In genomic region chr19:50688766-50689165, GRCh38 we compare ENCODE assay signal across 8 cellular contexts. TPM values are rescaled to one million over a fixed set of nuclear protein-coding genes. Genes with fewer than 3 reads are reported as not detected.
"Had no signal": no experiment of that assay in that cellular context is flagged by ENCODE, and none has a peak within 500 bp of the region (broad histone marks: within the 10 kb centered on the region; RNA-seq: fewer than 3 reads in every experiment).

No MANE protein-coding gene starts in this region.

- FAIRE-seq: G401.6, GM12878, GM12891, GM12892, GM18507, GM19239 had no signal

- DNase-seq: GDM1, GF-D8 had no signal

- H3K4me3 ChIP-seq: GM12878 had no signal

RNA-seq across cellular contexts. Expression of gene SHANK1, which starts 30.8 kb away (rescaled TPM):
- total RNA-seq: GM12878 had no signal
- polyA plus RNA-seq: GM12878 had no signal

RNA-seq across cellular contexts. Expression of gene CLEC11A, which starts 34.4 kb away (rescaled TPM):
- total RNA-seq: GM12878 had no signal
- polyA plus RNA-seq: GM12878 had no signal

RNA-seq across cellular contexts. Expression of gene C19orf81, which starts 39.5 kb away (rescaled TPM):
- polyA plus RNA-seq: GM12878 had no signal

RNA-seq across cellular contexts. Expression of gene SYT3, which starts 49.1 kb away (rescaled TPM):
- total RNA-seq: GM12878 had no signal
